Comparison of ENCODE assay signal across 2 cellular contexts in genomic region chr4:101040776-101041175, GRCh38.
TF ChIP-seq lines count a peak whose summit lies in the region.

No MANE protein-coding gene starts in this region.

TF ChIP-seq in GM23338, 12 proteins besides CTCF, POLR2A, EP300 and RAD21:
- TF ChIP-seq EZH2phosphoT487 (IDR thresholded peaks at IDR 0.05; ENCODE audit: unreplicated experiment) (no peak), NANOG (IDR thresholded peaks at IDR 0.05; ENCODE audit: borderline replicate concordance) (peak; percentile 53)

TF ChIP-seq in H1, 55 proteins besides CTCF, POLR2A, EP300 and RAD21:
- no peak for TF ChIP-seq PHF8 (conservative IDR thresholded peaks at IDR 0.05; ENCODE audit: low read depth, low read length)
- peak; percentile 53 for TF ChIP-seq NANOG (IDR thresholded peaks at IDR 0.05; ENCODE audit: insufficient read depth, low read depth, low read length, poor library complexity, severe bottlenecking)
